8 cellular contexts compared by ENCODE assay signal in the genomic region with DNA sequence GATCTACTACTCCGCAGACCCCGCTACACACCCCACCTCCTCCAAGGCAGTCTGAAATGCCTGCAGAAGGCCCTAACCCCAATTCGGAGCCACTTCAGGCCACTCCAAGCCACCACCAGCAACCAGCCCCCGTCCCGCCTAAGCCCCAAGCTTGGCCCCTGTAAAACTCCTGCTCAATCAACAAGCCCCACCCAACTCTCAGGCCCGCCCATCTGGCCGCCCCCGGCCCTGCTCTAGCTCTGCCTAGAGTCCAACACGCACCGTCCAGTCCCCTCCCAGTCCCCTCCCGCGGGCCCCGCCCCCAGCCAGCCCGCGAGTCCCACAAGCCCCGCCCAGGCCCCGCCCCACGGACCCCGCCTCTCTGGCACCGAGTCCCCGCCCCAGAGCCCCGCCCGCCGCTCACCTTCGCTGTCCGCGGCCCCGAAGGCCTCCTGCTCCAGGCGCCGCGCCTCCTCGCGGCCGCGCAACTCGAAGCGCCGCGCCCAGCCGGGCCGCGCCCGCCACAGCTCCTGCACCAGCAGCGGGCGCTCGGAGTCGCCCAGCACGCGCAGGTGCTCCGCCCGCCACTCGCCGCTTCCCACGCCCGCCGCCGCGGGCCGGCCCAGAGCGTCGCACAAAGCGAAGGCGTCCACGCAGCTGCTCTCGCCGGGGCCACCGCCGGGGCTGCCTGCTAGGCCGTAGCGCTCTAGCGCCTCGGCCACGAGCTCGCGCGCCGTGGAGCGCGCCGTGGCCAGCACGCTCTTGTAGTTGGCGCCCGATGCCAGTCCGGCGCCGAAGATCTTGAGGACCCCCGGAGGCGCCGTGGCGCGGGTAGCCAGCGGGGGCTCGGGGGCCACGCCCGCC. TPM values are rescaled to one million over a fixed set of nuclear protein-coding genes. Genes with fewer than 3 reads are reported as not detected.
DNase-seq lines count a peak whose midpoint lies in the region; ATAC-seq lines count a peak whose summit lies in the region.

No MANE protein-coding gene starts in this region.

- no peak overlapping the region for H3K27ac ChIP-seq in aorta (ENCODE audit: low read depth in 1 of 2, low read length in 2 of 2)

- H3K27me3 ChIP-seq in aorta (ENCODE audit: control insufficient read depth in 1 of 2, insufficient read depth in 2 of 2, low read length in 1 of 2) = no peaks in the 10 kb centered on the region

- DNase-seq in G401 (ENCODE audit: low spot score) (peak; percentile 94), NCI-H187 treated with DMSO at 0.1 percent for 48 hours (lab: John Stamatoyannopoulos, UW) (peak; percentile 86), T1000 (lab: John Stamatoyannopoulos, UW) (peak; percentile 73), astrocyte of the hippocampus (ENCODE audit: low read depth, low spot score) (peak; percentile 95), hippocampal formation (lab: John Stamatoyannopoulos, UW) (peak; percentile 45 to 80), retina (peak; percentile 80), aorta (peak; percentile 93 to 97)

- WGBS in aorta, 2 donors = 2% methylated on average over 61 to 95 of the region's 95 CpGs

- no peaks in the 10 kb centered on the region for H3K36me3 ChIP-seq in aorta (ENCODE audit: control insufficient read depth in 1 of 2, insufficient read depth in 2 of 2, low read length in 1 of 2)

- no peaks in the 10 kb centered on the region for H3K9me3 ChIP-seq in aorta (ENCODE audit: control insufficient read depth, low read length)

- intact Hi-C loops in aorta (cut with DNase I) = no loop called here

- ATAC-seq in HG02623 (IDR thresholded peaks at IDR 0.05; ENCODE audit: unreplicated experiment) (peak; percentile 63), aorta (ENCODE audit: low FRiP score) (peak; percentile 91)

- H3K4me3 ChIP-seq in aorta (ENCODE audit: low read length in 2 of 2) = no peak overlapping the region

- in situ Hi-C loops in G401 (cut with HindIII; ENCODE audit: low sequenced_read_pairs) = no loop called here

- no peaks in the 10 kb centered on the region for H3K4me1 ChIP-seq in aorta (ENCODE audit: control insufficient read depth in 1 of 2, insufficient read depth in 2 of 2, low read length in 2 of 2)

RNA-seq across cellular contexts. Expression of gene RASIP1, which starts 1.6 kb away (rescaled TPM):
- 2.8 and 27.4 TPM in 2 replicates for total RNA-seq in G401 (2014; rRNA removed; shearing (Covaris generic))
- 10 to 100 TPM; 15.4 to 31.2 TPM for total RNA-seq in aorta
- polyA plus RNA-seq in aorta = 1 to 10 TPM; 1.8 to 3.4 TPM

RNA-seq across cellular contexts. Expression of gene IZUMO1, which starts 7.9 kb away (rescaled TPM):
- total RNA-seq in G401 (2014; rRNA removed; shearing (Covaris generic)) = not detected in 2 replicates
- 1 to 10 TPM in 1 of 2 donors, under 1 TPM in 1; 0.66 to 1.6 TPM for total RNA-seq in aorta
- polyA plus RNA-seq in aorta = under 1 TPM in 1 of 2 donors, not detected in 1; 0.10 TPM

RNA-seq across cellular contexts. Expression of gene FUT1, which starts 13.7 kb away (rescaled TPM):
- not detected in 2 replicates for total RNA-seq in G401 (2014; rRNA removed; shearing (Covaris generic))
- total RNA-seq in aorta = 1 to 10 TPM; 2.3 to 4.4 TPM
- polyA plus RNA-seq in aorta = under 1 TPM in 1 of 2 donors, not detected in 1; 0.05 TPM

RNA-seq across cellular contexts. Expression of gene FGF21, which starts 16.5 kb away (rescaled TPM):
- total RNA-seq in G401 (2014; rRNA removed; shearing (Covaris generic)) = not detected in 2 replicates
- not detected for total RNA-seq in aorta
- polyA plus RNA-seq in aorta = not detected

RNA-seq across cellular contexts. Expression of gene MAMSTR, which starts 19.3 kb away (rescaled TPM):
- 0.37 and 1.5 TPM in 2 replicates for total RNA-seq in G401 (2014; rRNA removed; shearing (Covaris generic))
- 1 to 10 TPM in 1 of 2 donors, under 1 TPM in 1; 0.58 to 3.7 TPM for total RNA-seq in aorta
- 1 to 10 TPM in 1 of 2 donors, under 1 TPM in 1; 1.00 to 3.3 TPM for polyA plus RNA-seq in aorta
